Comparison of ENCODE assay signal across 20 cellular contexts in genomic region chr14:103728141-103728540, GRCh38.
"Had no signal": no experiment of that assay in that cellular context is flagged by ENCODE, and none has a peak within 500 bp of the region (broad histone marks: within the 10 kb centered on the region; RNA-seq: fewer than 3 reads in every experiment).

No MANE protein-coding gene starts in this region.

- H3K4me3 Mint-ChIP-seq: activated CD4-positive, alpha-beta T cell treated with anti-CD3 and anti-CD28 coated beads, Interleukin-2, amount 10 ng/mL, durations not matched to agents 7 days and 5 days; activated CD8-positive, alpha-beta T cell treated with anti-CD3 and anti-CD28 coated beads, Interleukin-2, amount 10 ng/mL, durations not matched to agents 7 days and 5 days; activated naive CD4-positive, alpha-beta T cell treated with anti-CD3 and anti-CD28 coated beads for 36 hours; activated T-cell treated with anti-CD3 and anti-CD28 coated beads, Interleukin-2, amount 50 U/mL, for 24 hours; neural crest cell; stimulated activated naive B cell treated with anti-CD40 and anti-IgM and Interleukin-4, amounts not matched to agents 10 μg/mL and 1 μg/mL and 100 μg/mL, for 72 hours; T-helper 1 cell treated with Interleukin-12 subunit alpha and Interleukin-12 subunit beta and Interleukin-4 antibody, amounts not matched to agents 30 μg/mL and 1 μg/mL, for 36 hours had no signal

- ATAC-seq: activated CD4-positive, CD25-positive, alpha-beta regulatory T cell treated with anti-CD3 and anti-CD28 coated beads, Interleukin-2, amount 50 U/mL, for 24 hours; activated CD8-positive, alpha-beta T cell treated with anti-CD3 and anti-CD28 coated beads, Interleukin-2, amount 10 ng/mL, durations not matched to agents 7 days and 5 days; foreskin keratinocyte; stimulated activated naive B cell treated with anti-CD40 and anti-IgM and Interleukin-4, amounts not matched to agents 10 μg/mL and 1 μg/mL and 100 μg/mL, for 72 hours had no signal

- H3K27me3 Mint-ChIP-seq: activated CD4-positive, alpha-beta T cell treated with anti-CD3 and anti-CD28 coated beads, Interleukin-2, amount 10 ng/mL, durations not matched to agents 7 days and 5 days; activated T-cell treated with anti-CD3 and anti-CD28 coated beads, Interleukin-2, amount 50 U/mL, for 24 hours; stimulated activated naive B cell treated with anti-CD40 and anti-IgM and Interleukin-4, amounts not matched to agents 10 μg/mL and 1 μg/mL and 100 μg/mL, for 72 hours had no signal

- H3K4me1 ChIP-seq: foreskin keratinocyte had no signal

- H3K4me3 ChIP-seq: ascending aorta, left lung, ovary, sigmoid colon, tibial nerve, uterus had no signal

- H3K36me3 ChIP-seq: ovary, uterus had no signal

- FAIRE-seq: keratinocyte had no signal

- H3K9me3 Mint-ChIP-seq: activated CD4-positive, alpha-beta T cell treated with anti-CD3 and anti-CD28 coated beads, Interleukin-2, amount 10 ng/mL, durations not matched to agents 7 days and 5 days; activated naive CD4-positive, alpha-beta T cell treated with anti-CD3 and anti-CD28 coated beads for 36 hours; activated T-cell treated with anti-CD3 and anti-CD28 coated beads, Interleukin-2, amount 50 U/mL, for 24 hours; activated T-helper 2 cell treated with anti-CD3 and anti-CD28 coated beads, Interferon-gamma antibody, Interleukin-2, Interleukin-4, amounts not matched to agents 10 μg/mL and 5 μg/mL and 100 μg/mL, durations not matched to agents 14 hours and 24 hours and 36 hours; neural crest cell; stimulated activated naive B cell treated with anti-CD40 and anti-IgM and Interleukin-4, amounts not matched to agents 10 μg/mL and 1 μg/mL and 100 μg/mL, for 72 hours; T-helper 1 cell treated with Interleukin-12 subunit alpha and Interleukin-12 subunit beta and Interleukin-4 antibody, amounts not matched to agents 30 μg/mL and 1 μg/mL, for 36 hours had no signal

- H3K4me1 Mint-ChIP-seq: activated CD4-positive, alpha-beta T cell treated with anti-CD3 and anti-CD28 coated beads, Interleukin-2, amount 10 ng/mL, durations not matched to agents 7 days and 5 days; neural crest cell; stimulated activated naive B cell treated with anti-CD40 and anti-IgM and Interleukin-4, amounts not matched to agents 10 μg/mL and 1 μg/mL and 100 μg/mL, for 72 hours had no signal

- H3K27ac ChIP-seq: ascending aorta, foreskin keratinocyte, left lung, ovary, sigmoid colon, uterus had no signal

- H3K9me3 ChIP-seq: ascending aorta, left lung, ovary, sigmoid colon, tibial nerve, uterus had no signal

- H3K27me3 ChIP-seq: ascending aorta, foreskin keratinocyte, left lung, ovary, sigmoid colon, tibial nerve, uterus had no signal

- H3K27ac Mint-ChIP-seq: activated CD4-positive, alpha-beta T cell treated with anti-CD3 and anti-CD28 coated beads, Interleukin-2, amount 10 ng/mL, durations not matched to agents 7 days and 5 days; activated CD8-positive, alpha-beta T cell treated with anti-CD3 and anti-CD28 coated beads, Interleukin-2, amount 10 ng/mL, durations not matched to agents 7 days and 5 days; activated naive CD4-positive, alpha-beta T cell treated with anti-CD3 and anti-CD28 coated beads for 36 hours; activated T-cell treated with anti-CD3 and anti-CD28 coated beads, Interleukin-2, amount 50 U/mL, for 24 hours; activated T-helper 2 cell treated with anti-CD3 and anti-CD28 coated beads, Interferon-gamma antibody, Interleukin-2, Interleukin-4, amounts not matched to agents 10 μg/mL and 5 μg/mL and 100 μg/mL, durations not matched to agents 14 hours and 24 hours and 36 hours; stimulated activated naive B cell treated with anti-CD40 and anti-IgM and Interleukin-4, amounts not matched to agents 10 μg/mL and 1 μg/mL and 100 μg/mL, for 72 hours; T-helper 1 cell treated with Interleukin-12 subunit alpha and Interleukin-12 subunit beta and Interleukin-4 antibody, amounts not matched to agents 30 μg/mL and 1 μg/mL, for 36 hours had no signal

- DNase-seq: activated CD4-positive, alpha-beta T cell treated with anti-CD3 and anti-CD28 coated beads, Interleukin-2, amount 10 ng/mL, durations not matched to agents 7 days and 5 days; activated CD8-positive, alpha-beta T cell treated with anti-CD3 and anti-CD28 coated beads, Interleukin-2, amount 10 ng/mL, durations not matched to agents 7 days and 5 days; activated naive CD4-positive, alpha-beta T cell treated with anti-CD3 and anti-CD28 coated beads for 36 hours; activated T-cell treated with anti-CD3 and anti-CD28 coated beads, Interleukin-2, amount 50 U/mL, for 24 hours; effector memory CD4-positive, alpha-beta T cell; foreskin keratinocyte; mammary epithelial cell; midbrain; sigmoid colon; stimulated activated naive B cell treated with anti-CD40 and anti-IgM and Interleukin-4, amounts not matched to agents 10 μg/mL and 1 μg/mL and 100 μg/mL, for 72 hours; uterus had no signal
